In the genomic region with DNA sequence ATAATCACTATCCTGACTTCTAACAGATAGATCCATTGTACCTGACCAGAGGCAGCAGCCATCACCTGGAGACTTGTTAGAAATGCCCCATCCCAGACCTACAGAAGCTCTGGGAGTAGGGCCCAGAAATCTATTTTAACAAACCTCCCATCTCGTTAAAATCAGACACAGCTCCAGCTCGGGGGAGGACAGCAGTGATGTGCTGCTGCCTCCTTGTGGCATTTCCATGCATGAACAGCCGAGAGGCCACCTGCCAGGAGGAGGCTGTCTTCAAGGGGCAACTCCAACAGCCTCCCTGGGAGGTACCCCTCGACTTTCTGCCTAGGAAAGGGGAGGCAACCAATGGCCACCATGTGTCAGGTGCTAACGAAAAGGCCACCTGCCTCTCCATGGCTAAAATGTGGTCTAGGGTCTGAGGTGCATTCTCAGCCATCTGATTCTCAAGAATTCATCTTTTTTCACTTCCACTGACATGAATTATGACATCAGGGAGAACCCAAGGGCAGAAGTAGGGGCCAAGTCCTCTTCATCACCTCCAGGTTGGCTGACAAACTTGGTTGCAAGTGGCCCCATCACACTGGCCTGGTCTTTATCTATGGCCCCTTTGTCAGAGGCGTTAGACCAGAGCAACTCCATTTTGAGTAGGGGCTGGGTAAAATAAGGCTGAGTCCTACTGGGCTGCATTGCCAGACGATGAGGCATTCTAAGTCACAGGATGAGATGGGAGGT, we compare ENCODE assay signal across 8 cellular contexts. TPM values are rescaled to one million over a fixed set of nuclear protein-coding genes. Genes with fewer than 3 reads are reported as not detected.
DNase-seq lines count a peak whose midpoint lies in the region; ATAC-seq and TF ChIP-seq lines count a peak whose summit lies in the region.

No MANE protein-coding gene starts in this region.

- ATAC-seq in activated naive CD8-positive, alpha-beta T cell treated with anti-CD3 and anti-CD28 coated beads, Interleukin-2, amount 50 U/mL, for 24 hours: peak; percentile 69
- peak; percentile 21 to 65 (median 50) for ATAC-seq in heart right ventricle
- no peak for ATAC-seq in HG02970 (IDR thresholded peaks at IDR 0.05; ENCODE audit: low FRiP score, unreplicated experiment)
- ATAC-seq in GM18909 (IDR thresholded peaks at IDR 0.05; ENCODE audit: poor library complexity, unreplicated experiment): no peak

- H3K27me3 Mint-ChIP-seq in activated naive CD8-positive, alpha-beta T cell treated with anti-CD3 and anti-CD28 coated beads, Interleukin-2, amount 50 U/mL, for 24 hours: no peaks in the 10 kb centered on the region

- H3K9me3 ChIP-seq in heart right ventricle: peaks cover 0 to 7% (median 0%) of the 10 kb centered on the region in 11 donors

- H3K36me3 Mint-ChIP-seq in activated naive CD8-positive, alpha-beta T cell treated with anti-CD3 and anti-CD28 coated beads, Interleukin-2, amount 50 U/mL, for 24 hours (ENCODE audit: low read depth): no peaks in the 10 kb centered on the region

- H3K27me3 ChIP-seq in heart right ventricle: no peaks in the 10 kb centered on the region

- H3K4me1 ChIP-seq in heart right ventricle: peaks cover 3 to 35% (median 22%) of the 10 kb centered on the region in 9 donors

- no peak overlapping the region for H3K4me3 ChIP-seq in heart right ventricle

- WGBS in heart right ventricle, 2 donors: 23 to 25% methylated on average over 7 of the region's 7 CpGs

- H3K27ac Mint-ChIP-seq in activated naive CD8-positive, alpha-beta T cell treated with anti-CD3 and anti-CD28 coated beads, Interleukin-2, amount 50 U/mL, for 24 hours: peak overlapping the region; percentile 20

- TF ChIP-seq CTCF in heart right ventricle (IDR thresholded peaks at IDR 0.05): peak; percentile 85 to 96 (median 94)

- peak; percentile 21 for DNase-seq in DMS 273 treated with DMSO at 0.1 percent for 48 hours (lab: John Stamatoyannopoulos, UW)
- DNase-seq in HUDEP-2 (lab: John Stamatoyannopoulos, UW; ENCODE audit: unreplicated experiment in 76 of 76): peak in 52 of 76 experiments; percentile 4 to 65 (median 32)
- DNase-seq in SK-N-DZ (ENCODE audit: low spot score): peak; percentile 64
- peak; percentile 67 for DNase-seq in activated naive CD8-positive, alpha-beta T cell treated with anti-CD3 and anti-CD28 coated beads, Interleukin-2, amount 50 U/mL, for 24 hours
- DNase-seq in heart right ventricle: peak; percentile 66 to 69
- peak; percentile 81 for DNase-seq in putamen (ENCODE audit: low spot score)

- no peak overlapping the region for H3K4me3 Mint-ChIP-seq in activated naive CD8-positive, alpha-beta T cell treated with anti-CD3 and anti-CD28 coated beads, Interleukin-2, amount 50 U/mL, for 24 hours

- H3K4me1 Mint-ChIP-seq in activated naive CD8-positive, alpha-beta T cell treated with anti-CD3 and anti-CD28 coated beads, Interleukin-2, amount 50 U/mL, for 24 hours: peaks cover 20% of the 10 kb centered on the region

- H3K9me3 Mint-ChIP-seq in activated naive CD8-positive, alpha-beta T cell treated with anti-CD3 and anti-CD28 coated beads, Interleukin-2, amount 50 U/mL, for 24 hours: no peaks in the 10 kb centered on the region

- H3K36me3 ChIP-seq in heart right ventricle: no peaks in the 10 kb centered on the region

- H3K27ac ChIP-seq in heart right ventricle: no peak overlapping the region

- intact Hi-C loops in heart right ventricle (cut with DNase I): loop anchor here (1.0 to 10.0 kb wide), 10 partner anchors 48 to 519 kb away; partner anchors contain the start of gene OSER1 (in 1 of the 10)

RNA-seq across cellular contexts. Expression of gene KCNK15, which starts 12.2 kb away (rescaled TPM):
- 0.10 and 0.61 TPM in 2 replicates for polyA plus RNA-seq in SK-N-DZ (2014; cell fraction: cytosol; rRNA removed)
- polyA plus RNA-seq in SK-N-DZ (2014; cell fraction: nucleus; rRNA removed): not detected in 2 replicates
- under 1 TPM; 0.13 to 0.82 (median 0.38) TPM for total RNA-seq in heart right ventricle
- under 1 TPM; 0.22 to 0.54 TPM for polyA plus RNA-seq in heart right ventricle

RNA-seq across cellular contexts. Expression of gene CCN5, which starts 18.3 kb away (rescaled TPM):
- not detected in 2 replicates for polyA plus RNA-seq in SK-N-DZ (2014; cell fraction: cytosol; rRNA removed)
- polyA plus RNA-seq in SK-N-DZ (2014; cell fraction: nucleus; rRNA removed): not detected in 2 replicates
- total RNA-seq in heart right ventricle: 10 to 100 TPM in 7 of 10 donors, 1 to 10 TPM in 3; 4.3 to 47.6 (median 14.4) TPM
- polyA plus RNA-seq in heart right ventricle: 10 to 100 TPM; 14.1 to 87.2 TPM

Comparison
In these comparisons a context has a peak if more than half of its experiments do, and no peak if none do; other contexts are left out.
1. DNase-seq: peak in every context shown above with its lines; median percentile 81 in putamen; 68 in heart right ventricle; 67 in activated naive CD8-positive, alpha-beta T cell treated with anti-CD3 and anti-CD28 coated beads, Interleukin-2, amount 50 U/mL, for 24 hours; 64 in SK-N-DZ; 32 in HUDEP-2; 21 in DMS 273 treated with DMSO at 0.1 percent for 48 hours.
2. ATAC-seq: peak in activated naive CD8-positive, alpha-beta T cell treated with anti-CD3 and anti-CD28 coated beads, Interleukin-2, amount 50 U/mL, for 24 hours (single experiment) and heart right ventricle (8 of 8); none in HG02970 (single experiment) and GM18909 (single experiment).